ENCODE assay signal across 8 cellular contexts in genomic region chrX:107714196-107714811, GRCh38.
DNase-seq lines count a peak whose midpoint lies in the region; ATAC-seq and TF ChIP-seq lines count a peak whose summit lies in the region.

No MANE protein-coding gene starts in this region.

- H3K4me3 ChIP-seq in Panc1 (ENCODE audit: low read depth in 2 of 2, low read length in 2 of 2) = no peak overlapping the region
- peak overlapping the region; percentile 86 to 91 for H3K4me3 ChIP-seq in duodenal mucosa (ENCODE audit: low read depth in 1 of 2, low read length in 2 of 2)

- peak overlapping the region; percentile 93 to 96 for H3K4me3 Mint-ChIP-seq in CD14-positive monocyte
- H3K4me3 Mint-ChIP-seq in nephron progenitor cell = peak overlapping the region; percentile 94

- H3K27ac Mint-ChIP-seq in CD14-positive monocyte (peak overlapping the region; percentile 79 to 99 (median 93)), nephron progenitor cell (no peak overlapping the region)

- H3K4me1 ChIP-seq in Panc1 (ENCODE audit: control insufficient read depth, insufficient read depth, low read length) = peaks cover 8% of the 10 kb centered on the region; the same call in 1 of the 2 replicates
- H3K4me1 ChIP-seq in duodenal mucosa (ENCODE audit: control insufficient read depth in 1 of 2, insufficient read depth in 2 of 2, low read length in 2 of 2) = peaks cover 37 to 38% of the 10 kb centered on the region in 2 donors

- H3K9me3 Mint-ChIP-seq in CD14-positive monocyte (peaks cover 0 to 6% (median 3%) of the 10 kb centered on the region in 7 donors), nephron progenitor cell (peaks cover 44% of the 10 kb centered on the region)

- H3K9ac ChIP-seq in duodenal mucosa (ENCODE audit: low read depth in 1 of 2, low read length in 2 of 2) = peak overlapping the region; percentile 94 to 95

- TF ChIP-seq CTCF in CD14-positive monocyte (IDR thresholded peaks at IDR 0.05) (no peak), Panc1 (IDR thresholded peaks at IDR 0.05) (0 out of 2 replicates have a peak, but pooled peaks have one; percentile 14), nephron progenitor cell (IDR thresholded peaks at IDR 0.05) (no peak)

- CTCF ChIA-PET in Panc1 (lab: Charles Lee) = no interaction called here

- no peaks in the 10 kb centered on the region for H3K27me3 ChIP-seq in Panc1 (ENCODE audit: control insufficient read depth, insufficient read depth, low read length)
- H3K27me3 ChIP-seq in duodenal mucosa (ENCODE audit: control insufficient read depth in 1 of 2, insufficient read depth in 2 of 2, low read length in 2 of 2) = no peaks in the 10 kb centered on the region

- intact Hi-C loops in CD14-positive monocyte (cut with micrococcal nuclease) (no loop called here), Panc1 (cut with micrococcal nuclease; ENCODE audit: unreplicated experiment) (no loop called here)

- H3K36me3 Mint-ChIP-seq in CD14-positive monocyte = peaks cover 29 to 35% of the 10 kb centered on the region in 2 donors
- peaks cover 23% of the 10 kb centered on the region for H3K36me3 Mint-ChIP-seq in nephron progenitor cell (ENCODE audit: low read depth)

- H3K9me3 ChIP-seq in Panc1 (ENCODE audit: control insufficient read depth, insufficient read depth, low read depth, low read length) (no peaks in the 10 kb centered on the region), duodenal mucosa (ENCODE audit: control insufficient read depth in 1 of 2, low read length in 2 of 2) (no peaks in the 10 kb centered on the region)

- H3K27me3 Mint-ChIP-seq in CD14-positive monocyte (ENCODE audit: low read depth in 3 of 3) = peaks cover 0 to 18% (median 0%) of the 10 kb centered on the region in 3 donors
- H3K27me3 Mint-ChIP-seq in nephron progenitor cell (ENCODE audit: low read depth, poor library complexity) = peaks cover 3% of the 10 kb centered on the region

- no TSS peak for BruUV-seq in Panc1 (replicated peaks; lab: Mats Ljungman, UMichigan)

- H3K36me3 ChIP-seq in Panc1 (ENCODE audit: control insufficient read depth, insufficient read depth, low read length) (no peaks in the 10 kb centered on the region), duodenal mucosa (ENCODE audit: control insufficient read depth in 1 of 2, insufficient read depth in 2 of 2, low read length in 2 of 2) (peaks cover 20 to 28% of the 10 kb centered on the region in 2 donors)

- DNase-seq in CD14-positive monocyte (ENCODE audit: low spot score) (no peak), Panc1 (ENCODE audit: low read depth, low spot score) (no peak), nephron progenitor cell (no peak), inferior parietal cortex (ENCODE audit: extremely low spot score) (no peak), OCI-M1 (lab: John Stamatoyannopoulos, UW) (no peak), COLO829 (ENCODE audit: low spot score) (no peak), NCI-H1092 treated with DMSO at 0.1 percent for 48 hours (lab: John Stamatoyannopoulos, UW) (no peak)

- in situ Hi-C loops in Panc1 (cut with HindIII; ENCODE audit: low pct_unique_long_range_greater_than_20kb, low sequenced_read_pairs) = no loop called here

- POLR2A ChIA-PET in Panc1 (lab: Charles Lee) = no interaction called here

- H3K27ac ChIP-seq in Panc1 (ENCODE audit: low read length) (no peak overlapping the region), duodenal mucosa (ENCODE audit: low read depth, low read length) (peak overlapping the region; percentile 95)

- no peak for ATAC-seq in Panc1

- H3K4me1 Mint-ChIP-seq in CD14-positive monocyte (peaks cover 57% of the 10 kb centered on the region), nephron progenitor cell (peaks cover 56% of the 10 kb centered on the region)

Comparison
In these comparisons a context has a peak if more than half of its experiments do, and no peak if none do; other contexts are left out.
1. H3K4me3 ChIP-seq: peak in duodenal mucosa (2 of 2); none in Panc1 (0 of 2).